8 cellular contexts compared by ENCODE assay signal in the genomic region with DNA sequence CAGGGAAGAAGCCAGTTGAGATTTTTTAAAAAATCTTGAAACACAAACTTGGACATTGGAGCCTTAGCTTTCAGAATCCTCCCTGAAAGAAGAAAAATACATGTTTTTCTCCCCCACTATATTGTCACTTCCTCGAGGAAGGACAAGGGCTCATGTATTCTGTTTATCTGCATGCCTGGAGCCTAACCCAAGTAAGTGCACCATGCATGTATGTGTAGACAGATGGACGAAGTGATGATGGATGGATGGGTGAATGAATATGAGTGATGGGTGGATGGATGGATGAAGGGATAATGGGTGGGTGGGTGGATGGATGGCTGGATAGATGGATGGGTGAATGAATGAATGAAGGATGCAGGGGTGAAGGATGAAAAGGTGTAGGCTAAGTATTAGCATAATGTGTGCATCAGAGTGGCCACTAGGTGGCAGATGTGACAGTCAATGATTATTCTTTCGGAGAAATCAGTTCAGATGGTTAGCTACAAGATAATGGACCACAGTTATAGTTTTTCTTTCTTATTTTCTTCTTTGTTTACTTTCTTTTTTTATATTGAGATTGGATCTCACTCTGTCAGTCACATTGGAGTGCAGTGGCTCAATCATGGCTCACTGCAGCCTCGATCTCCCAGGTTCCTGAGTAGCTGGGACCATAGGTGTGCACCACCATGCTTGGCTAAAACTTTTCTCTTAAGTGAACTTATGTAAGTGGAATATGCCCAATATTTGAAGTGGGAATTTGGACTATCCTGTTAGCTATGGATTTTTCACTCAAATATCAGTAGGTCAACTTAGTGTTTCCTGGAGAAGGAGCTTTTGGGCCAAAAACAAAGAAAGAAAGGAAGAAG. TPM values are rescaled to one million over a fixed set of nuclear protein-coding genes. Genes with fewer than 3 reads are reported as not detected.
DNase-seq lines count a peak whose midpoint lies in the region; ATAC-seq, FAIRE-seq and TF ChIP-seq lines count a peak whose summit lies in the region.

No MANE protein-coding gene starts in this region.

- 48% methylated on average over 4 of the region's 4 CpGs for WGBS in esophagus muscularis mucosa

- peak; percentile 91 for FAIRE-seq in GM12892 (lab: Jason Lieb, UNC)

- TF ChIP-seq EP300 in esophagus muscularis mucosa (IDR thresholded peaks at IDR 0.05): no peak

- peaks cover 2% of the 10 kb centered on the region for H3K4me1 Mint-ChIP-seq in activated CD4-positive, alpha-beta T cell treated with anti-CD3 and anti-CD28 coated beads, Interleukin-2, amount 10 ng/mL, durations not matched to agents 24 days and 14 days
- H3K4me1 Mint-ChIP-seq in activated T-helper 1 cell treated with anti-CD3 and anti-CD28 coated beads, Interleukin-12 subunit alpha, Interleukin-12 subunit beta, Interleukin-2, Interleukin-4 antibody, amounts not matched to agents 30 ng/mL and 10 ng/mL and 1 ng/mL, durations not matched to agents 14 hours and 24 hours and 36 hours (ENCODE audit: low read depth): no peaks in the 10 kb centered on the region

- peaks cover 51% of the 10 kb centered on the region for H3K27me3 Mint-ChIP-seq in activated CD4-positive, alpha-beta T cell treated with anti-CD3 and anti-CD28 coated beads, Interleukin-2, amount 10 ng/mL, durations not matched to agents 24 days and 14 days
- H3K27me3 Mint-ChIP-seq in activated T-helper 1 cell treated with anti-CD3 and anti-CD28 coated beads, Interleukin-12 subunit alpha, Interleukin-12 subunit beta, Interleukin-2, Interleukin-4 antibody, amounts not matched to agents 30 ng/mL and 10 ng/mL and 1 ng/mL, durations not matched to agents 14 hours and 24 hours and 36 hours (ENCODE audit: insufficient read depth): peaks cover 32% of the 10 kb centered on the region

- intact Hi-C loops in activated CD4-positive, alpha-beta T cell treated with anti-CD3 and anti-CD28 coated beads, Interleukin-2, amount 10 ng/mL, durations not matched to agents 24 days and 14 days (cut with micrococcal nuclease): loop anchor here (2.0 kb wide), 1 partner anchor 28 kb away; no protein-coding TSS in a partner anchor
- intact Hi-C loops in esophagus muscularis mucosa (cut with DNase I): no loop called here
- intact Hi-C loops in activated T-helper 1 cell treated with anti-CD3 and anti-CD28 coated beads, Interleukin-12 subunit alpha, Interleukin-12 subunit beta, Interleukin-2, Interleukin-4 antibody, amounts not matched to agents 30 ng/mL and 10 ng/mL and 1 ng/mL, durations not matched to agents 14 hours and 24 hours and 36 hours (cut with micrococcal nuclease): loop anchor here (1.0 kb wide), 3 partner anchors 18 to 833 kb away; a partner anchor contains a TSS

- no peak overlapping the region for H3K27ac ChIP-seq in esophagus muscularis mucosa (replicated peaks in 1 of 4)
- no peak overlapping the region for H3K27ac ChIP-seq in neutrophil

- no peak overlapping the region for H3K27ac Mint-ChIP-seq in activated CD4-positive, alpha-beta T cell treated with anti-CD3 and anti-CD28 coated beads, Interleukin-2, amount 10 ng/mL, durations not matched to agents 24 days and 14 days
- H3K27ac Mint-ChIP-seq in activated T-helper 1 cell treated with anti-CD3 and anti-CD28 coated beads, Interleukin-12 subunit alpha, Interleukin-12 subunit beta, Interleukin-2, Interleukin-4 antibody, amounts not matched to agents 30 ng/mL and 10 ng/mL and 1 ng/mL, durations not matched to agents 14 hours and 24 hours and 36 hours: no peak overlapping the region

- peak; percentile 45 for DNase-seq in AG10803 (ENCODE audit: low read depth)
- no peak for DNase-seq in GM12892 (ENCODE audit: insufficient read length)
- peak; percentile 68 for DNase-seq in NAMALWA (ENCODE audit: low spot score)
- DNase-seq in activated CD4-positive, alpha-beta T cell treated with anti-CD3 and anti-CD28 coated beads, Interleukin-2, amount 10 ng/mL, durations not matched to agents 24 days and 14 days: peak; percentile 79
- DNase-seq in esophagus muscularis mucosa (ENCODE audit: extremely low spot score): no peak
- no peak for DNase-seq in activated T-helper 1 cell treated with anti-CD3 and anti-CD28 coated beads, Interleukin-12 subunit alpha, Interleukin-12 subunit beta, Interleukin-2, Interleukin-4 antibody, amounts not matched to agents 30 ng/mL and 10 ng/mL and 1 ng/mL, durations not matched to agents 14 hours and 24 hours and 36 hours (ENCODE audit: low spot score)

- no peaks in the 10 kb centered on the region for H3K36me3 Mint-ChIP-seq in activated CD4-positive, alpha-beta T cell treated with anti-CD3 and anti-CD28 coated beads, Interleukin-2, amount 10 ng/mL, durations not matched to agents 24 days and 14 days (ENCODE audit: low read depth)
- no peaks in the 10 kb centered on the region for H3K36me3 Mint-ChIP-seq in activated T-helper 1 cell treated with anti-CD3 and anti-CD28 coated beads, Interleukin-12 subunit alpha, Interleukin-12 subunit beta, Interleukin-2, Interleukin-4 antibody, amounts not matched to agents 30 ng/mL and 10 ng/mL and 1 ng/mL, durations not matched to agents 14 hours and 24 hours and 36 hours (ENCODE audit: low read depth)

- H3K36me3 ChIP-seq in esophagus muscularis mucosa (no peaks in the 10 kb centered on the region), neutrophil (no peaks in the 10 kb centered on the region)

- H3K4me1 ChIP-seq in esophagus muscularis mucosa (no peaks in the 10 kb centered on the region), neutrophil (ENCODE audit: control insufficient read depth in 1 of 2, insufficient read depth in 1 of 2, low read depth in 1 of 2, low read length in 1 of 2) (no peaks in the 10 kb centered on the region)

- TF ChIP-seq CTCF in AG10803 (conservative IDR thresholded peaks at IDR 0.05; ENCODE audit: low read length) (peak; percentile 83), esophagus muscularis mucosa (IDR thresholded peaks at IDR 0.05) (peak; percentile 51 to 80 (median 69)), neutrophil (IDR thresholded peaks at IDR 0.05) (peak; percentile 54)

- peaks cover 0 to 47% (median 0%) of the 10 kb centered on the region in 4 donors for H3K27me3 ChIP-seq in esophagus muscularis mucosa
- peaks cover 52% of the 10 kb centered on the region for H3K27me3 ChIP-seq in neutrophil

- peaks cover 0 to 9% (median 4%) of the 10 kb centered on the region in 4 donors for H3K9me3 ChIP-seq in esophagus muscularis mucosa
- no peaks in the 10 kb centered on the region for H3K9me3 ChIP-seq in neutrophil

- TF ChIP-seq POLR2A in GM12892 (IDR thresholded peaks at IDR 0.05; ENCODE audit: low read depth, low read length) (no peak), esophagus muscularis mucosa (IDR thresholded peaks at IDR 0.05; ENCODE audit: low read depth) (no peak)

- ATAC-seq in HG02642 (IDR thresholded peaks at IDR 0.05; ENCODE audit: poor library complexity, unreplicated experiment): peak; percentile 90

- H3K4me3 Mint-ChIP-seq in activated CD4-positive, alpha-beta T cell treated with anti-CD3 and anti-CD28 coated beads, Interleukin-2, amount 10 ng/mL, durations not matched to agents 24 days and 14 days: no peak overlapping the region
- no peak overlapping the region for H3K4me3 Mint-ChIP-seq in activated T-helper 1 cell treated with anti-CD3 and anti-CD28 coated beads, Interleukin-12 subunit alpha, Interleukin-12 subunit beta, Interleukin-2, Interleukin-4 antibody, amounts not matched to agents 30 ng/mL and 10 ng/mL and 1 ng/mL, durations not matched to agents 14 hours and 24 hours and 36 hours

- peaks cover 13% of the 10 kb centered on the region for H3K9me3 Mint-ChIP-seq in activated CD4-positive, alpha-beta T cell treated with anti-CD3 and anti-CD28 coated beads, Interleukin-2, amount 10 ng/mL, durations not matched to agents 24 days and 14 days
- peaks cover 12% of the 10 kb centered on the region for H3K9me3 Mint-ChIP-seq in activated T-helper 1 cell treated with anti-CD3 and anti-CD28 coated beads, Interleukin-12 subunit alpha, Interleukin-12 subunit beta, Interleukin-2, Interleukin-4 antibody, amounts not matched to agents 30 ng/mL and 10 ng/mL and 1 ng/mL, durations not matched to agents 14 hours and 24 hours and 36 hours

- H3K4me3 ChIP-seq in AG10803 (ENCODE audit: low read length) (no peak overlapping the region), esophagus muscularis mucosa (no peak overlapping the region), neutrophil (ENCODE audit: low read depth in 1 of 2, low read length in 1 of 2) (no peak overlapping the region)

RNA-seq across cellular contexts. Expression of a gene that starts 18.5 kb away (rescaled TPM):
- polyA plus RNA-seq in GM12892 (2012; ENCODE audit: missing spikeins): 9.9 TPM
- total RNA-seq in activated CD4-positive, alpha-beta T cell treated with anti-CD3 and anti-CD28 coated beads, Interleukin-2, amount 10 ng/mL, durations not matched to agents 24 days and 14 days: 30.3 and 34.4 TPM in 2 replicates
- total RNA-seq in esophagus muscularis mucosa: 10 to 100 TPM; 14.4 to 17.0 (median 16.0) TPM
- total RNA-seq in activated T-helper 1 cell treated with anti-CD3 and anti-CD28 coated beads, Interleukin-12 subunit alpha, Interleukin-12 subunit beta, Interleukin-2, Interleukin-4 antibody, amounts not matched to agents 30 ng/mL and 10 ng/mL and 1 ng/mL, durations not matched to agents 14 hours and 24 hours and 36 hours: 33.3 and 34.4 TPM in 2 replicates

RNA-seq across cellular contexts. Expression of a gene that starts 55.9 kb away (rescaled TPM):
- polyA plus RNA-seq in GM12892 (2012; ENCODE audit: missing spikeins): 46.4 TPM
- 35.2 and 35.6 TPM in 2 replicates for total RNA-seq in activated CD4-positive, alpha-beta T cell treated with anti-CD3 and anti-CD28 coated beads, Interleukin-2, amount 10 ng/mL, durations not matched to agents 24 days and 14 days
- total RNA-seq in esophagus muscularis mucosa: 10 to 100 TPM in 3 of 4 donors, 1 to 10 TPM in 1; 9.4 to 18.4 (median 13.5) TPM
- total RNA-seq in activated T-helper 1 cell treated with anti-CD3 and anti-CD28 coated beads, Interleukin-12 subunit alpha, Interleukin-12 subunit beta, Interleukin-2, Interleukin-4 antibody, amounts not matched to agents 30 ng/mL and 10 ng/mL and 1 ng/mL, durations not matched to agents 14 hours and 24 hours and 36 hours: 31.3 and 34.6 TPM in 2 replicates

Comparison
In these comparisons a context has a peak if more than half of its experiments do, and no peak if none do; other contexts are left out.
1. DNase-seq: peak in AG10803 (single experiment), NAMALWA (single experiment) and activated CD4-positive, alpha-beta T cell treated with anti-CD3 and anti-CD28 coated beads, Interleukin-2, amount 10 ng/mL, durations not matched to agents 24 days and 14 days (single experiment); none in GM12892 (single experiment), esophagus muscularis mucosa (single experiment) and activated T-helper 1 cell treated with anti-CD3 and anti-CD28 coated beads, Interleukin-12 subunit alpha, Interleukin-12 subunit beta, Interleukin-2, Interleukin-4 antibody, amounts not matched to agents 30 ng/mL and 10 ng/mL and 1 ng/mL, durations not matched to agents 14 hours and 24 hours and 36 hours (single experiment).
2. Peak in every context shown above with its lines, with median percentiles within 50 percentile points of each other: CTCF ChIP-seq.